In genomic region chr12:94148841-94149780, GRCh38 we compare ENCODE assay signal across 8 cellular contexts. TPM values are rescaled to one million over a fixed set of nuclear protein-coding genes. Genes with fewer than 3 reads are reported as not detected.
DNase-seq lines count a peak whose midpoint lies in the region; ATAC-seq and TF ChIP-seq lines count a peak whose summit lies in the region.

No MANE protein-coding gene starts in this region.

- intact Hi-C loops in Calu3 (cut with micrococcal nuclease; ENCODE audit: unreplicated experiment) = loop anchor here (10.0 kb wide), 2 partner anchors 616 to 1186 kb away; no protein-coding TSS in a partner anchor

- H3K4me3 Mint-ChIP-seq in Calu3 (ENCODE audit: low read depth, unreplicated experiment) = peak overlapping the region; percentile 70
- peak overlapping the region; percentile 96 for H3K4me3 Mint-ChIP-seq in T-helper 2 cell treated with Interferon-gamma antibody and Interleukin-4, amounts not matched to agents 5 μg/mL and 100 μg/mL, for 36 hours

- peaks cover 89% of the 10 kb centered on the region for H3K27me3 Mint-ChIP-seq in Calu3 (ENCODE audit: unreplicated experiment)
- H3K27me3 Mint-ChIP-seq in T-helper 2 cell treated with Interferon-gamma antibody and Interleukin-4, amounts not matched to agents 5 μg/mL and 100 μg/mL, for 36 hours (ENCODE audit: low read depth) = peaks cover 41% of the 10 kb centered on the region

- peaks cover 17% of the 10 kb centered on the region for H3K4me1 Mint-ChIP-seq in Calu3 (ENCODE audit: low read depth, unreplicated experiment)
- H3K4me1 Mint-ChIP-seq in T-helper 2 cell treated with Interferon-gamma antibody and Interleukin-4, amounts not matched to agents 5 μg/mL and 100 μg/mL, for 36 hours (ENCODE audit: low read depth) = peaks cover 33% of the 10 kb centered on the region

- peak; percentile 50 for DNase-seq in Calu3
- DNase-seq in T-helper 2 cell treated with Interferon-gamma antibody and Interleukin-4, amounts not matched to agents 5 μg/mL and 100 μg/mL, for 36 hours (ENCODE audit: low spot score) = peak; percentile 49
- DNase-seq in cardiac fibroblast (ENCODE audit: low read depth in 2 of 2) = peak; percentile 36 to 65
- peak; percentile 12 for DNase-seq in kidney tubule cell (ENCODE audit: low spot score)
- peak in 2 of 3 donors; percentile 14 to 27 for DNase-seq in stimulated activated CD4-positive, alpha-beta T cell treated with anti-CD3 and anti-CD28 coated beads, TNF-alpha, amount 100 ng/mL, for 48 hours (ENCODE audit: low read depth in 3 of 3)
- no peak for DNase-seq in kidney glomerular epithelial cell (lab: John Stamatoyannopoulos, UW)

- peak overlapping the region; percentile 47 to 51 for H3K4me3 ChIP-seq in cardiac fibroblast (replicated peaks in 1 of 2; ENCODE audit: low read depth in 2 of 2, low read length in 2 of 2)

- ATAC-seq in GM19397 (IDR thresholded peaks at IDR 0.05; ENCODE audit: unreplicated experiment) (peak; percentile 31), HG03521 (IDR thresholded peaks at IDR 0.05; ENCODE audit: unreplicated experiment) (peak; percentile 31)

- CTCF ChIA-PET in Calu3 (lab: Charles Lee) = no interaction called here

- BruUV-seq in Calu3 (replicated peaks; lab: Mats Ljungman, UMichigan) = no TSS peak

- TF ChIP-seq CTCF in Calu3 (IDR thresholded peaks at IDR 0.05; ENCODE audit: unreplicated experiment) = peak; percentile 36
- no peak for TF ChIP-seq CTCF in cardiac fibroblast (IDR thresholded peaks at IDR 0.05; ENCODE audit: low read depth, low read length)

- peaks cover 5% of the 10 kb centered on the region for H3K36me3 Mint-ChIP-seq in Calu3 (ENCODE audit: insufficient read depth, unreplicated experiment)
- H3K36me3 Mint-ChIP-seq in T-helper 2 cell treated with Interferon-gamma antibody and Interleukin-4, amounts not matched to agents 5 μg/mL and 100 μg/mL, for 36 hours (ENCODE audit: low read depth) = peaks cover 22% of the 10 kb centered on the region

- H3K27ac Mint-ChIP-seq in Calu3 (ENCODE audit: unreplicated experiment) = no peak overlapping the region
- H3K27ac Mint-ChIP-seq in T-helper 2 cell treated with Interferon-gamma antibody and Interleukin-4, amounts not matched to agents 5 μg/mL and 100 μg/mL, for 36 hours = no peak overlapping the region

- no peaks in the 10 kb centered on the region for H3K9me3 Mint-ChIP-seq in Calu3 (ENCODE audit: low read depth, unreplicated experiment)
- no peaks in the 10 kb centered on the region for H3K9me3 Mint-ChIP-seq in T-helper 2 cell treated with Interferon-gamma antibody and Interleukin-4, amounts not matched to agents 5 μg/mL and 100 μg/mL, for 36 hours

RNA-seq across cellular contexts. Expression of gene PLXNC1, which starts 0.7 kb away (rescaled TPM):
- 1.3 and 2.3 TPM in 2 replicates for total RNA-seq in Calu3 (2022)
